ENCODE assay signal across 8 cellular contexts in the genomic region with DNA sequence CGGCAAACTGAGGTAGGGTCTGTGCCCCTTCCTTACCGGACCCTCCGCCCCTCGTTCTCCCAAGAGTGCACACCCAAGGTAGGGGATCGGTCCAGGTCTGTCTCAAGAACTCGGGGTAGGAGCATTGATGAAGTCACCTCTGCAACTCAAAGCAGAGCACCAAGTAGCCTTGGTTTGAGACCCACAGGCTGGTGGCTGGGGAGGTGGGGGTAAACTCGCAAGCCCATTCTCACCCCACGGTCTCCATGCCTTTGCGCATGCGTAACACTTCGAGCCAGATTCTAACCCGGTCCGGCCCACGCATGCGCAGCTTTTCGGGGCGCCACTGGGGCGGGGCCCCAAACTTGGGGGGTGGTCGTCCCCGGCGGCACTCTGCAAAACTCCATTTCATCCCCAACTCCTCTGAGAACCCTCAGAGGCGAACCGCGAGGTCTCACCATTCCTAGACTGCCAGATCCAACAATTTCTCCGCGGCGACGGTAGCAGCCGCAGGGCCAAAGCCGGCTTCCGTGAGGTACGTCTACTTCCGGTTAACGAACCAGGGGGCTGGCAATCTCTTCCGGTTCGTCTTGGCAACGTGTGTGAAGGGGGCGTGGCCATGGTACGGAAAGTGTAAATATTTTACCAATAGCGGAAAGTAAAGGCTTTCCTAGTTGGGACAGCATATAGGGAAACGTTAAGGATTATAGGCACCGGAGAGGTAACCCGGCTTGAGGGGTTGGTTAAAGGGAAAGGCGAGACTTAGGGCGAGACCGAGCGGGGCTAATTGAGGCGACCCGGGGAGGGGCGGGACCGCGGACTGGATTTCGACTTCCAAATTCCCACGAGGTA. TPM values are rescaled to one million over a fixed set of nuclear protein-coding genes. Genes with fewer than 3 reads are reported as not detected.
A peak's percentile ranks its signal among the peaks of the same experiment; 100 is the strongest.
DNase-seq lines count a peak whose midpoint lies in the region; ATAC-seq, FAIRE-seq and TF ChIP-seq lines count a peak whose summit lies in the region.

Gene MCRS1 (minus strand): TSS at position 532 of the 831 bp plus-strand sequence. CDS start 1,411 bp downstream, outside the sequence.

- peak within 1 kb of the TSS; percentile 87 to 100 (median 95) for H3K4me3 ChIP-seq in keratinocyte (ENCODE audit: control insufficient read depth in 2 of 3, extremely low read depth in 1 of 3, insufficient read depth in 2 of 3, low read depth in 1 of 3, low read length in 3 of 3)

- DNase-seq in AG08395 (ENCODE audit: low spot score) (peak; percentile 99), NCI-H446 (lab: John Stamatoyannopoulos, UW) (peak; percentile 83 to 92), cerebellar cortex (ENCODE audit: low spot score) (peak; percentile 93), keratinocyte (ENCODE audit: low read depth, low spot score) (peak; percentile 69)
- DNase-seq in stimulated activated CD4-positive, alpha-beta T cell treated with anti-CD3 and anti-CD28 coated beads, Interleukin-15, amount 100 ng/mL, for 1 hour (ENCODE audit: low read depth in 1 of 2, low spot score in 1 of 2) = peak; percentile 75 to 78

- H3K9me1 ChIP-seq in keratinocyte (ENCODE audit: control insufficient read depth, extremely low read depth, insufficient read depth, low read length) = no peaks in the 10 kb centered on the region

- H3K36me3 ChIP-seq in keratinocyte (ENCODE audit: control insufficient read depth in 2 of 2, extremely low read depth in 1 of 2, insufficient read depth in 2 of 2, low read length in 2 of 2) = peaks cover 6 to 19% of the 10 kb centered on the region in 2 experiments

- H3K9ac ChIP-seq in keratinocyte (ENCODE audit: control insufficient read depth, extremely low read depth, insufficient read depth, low read length) = peak within 1 kb of the TSS; percentile 98

- peak; percentile 91 for TF ChIP-seq POLR2A in GM18951 (IDR thresholded peaks at IDR 0.05; ENCODE audit: extremely low read depth, insufficient read depth, insufficient read length)

- peak; percentile 57 for FAIRE-seq in keratinocyte (lab: Jason Lieb, UNC)

- TF ChIP-seq CTCF in keratinocyte (optimal IDR thresholded peaks at IDR 0.05 in 1 of 3, IDR thresholded peaks at IDR 0.05 in 1 of 3, conservative IDR thresholded peaks at IDR 0.05 in 1 of 3; ENCODE audit: extremely low read depth in 1 of 3, insufficient read depth in 2 of 3, low read length in 3 of 3) = no peak

- peak within 1 kb of the TSS; percentile 99 for H3K4me2 ChIP-seq in keratinocyte (ENCODE audit: control insufficient read depth, extremely low read depth, insufficient read depth, low read depth, low read length)

- H4K20me1 ChIP-seq in keratinocyte (ENCODE audit: control insufficient read depth, extremely low read depth, insufficient read depth, low read length) = no peaks in the 10 kb centered on the region

- H3K9me3 ChIP-seq in keratinocyte (ENCODE audit: control insufficient read depth, low read depth, low read length) = no peaks in the 10 kb centered on the region

- in situ Hi-C loops in GM18951 (cut with MboI; ENCODE audit: low sequenced_read_pairs, unreplicated experiment) = no loop called here

- peak within 1 kb of the TSS; percentile 97 for H3K27ac ChIP-seq in keratinocyte (ENCODE audit: control insufficient read depth, insufficient read depth, low read length)

- peak; percentile 74 for ATAC-seq in HG03196 (IDR thresholded peaks at IDR 0.05; ENCODE audit: unreplicated experiment)
- peak; percentile 90 to 94 for ATAC-seq in activated CD4-positive, CD25-positive, alpha-beta regulatory T cell treated with anti-CD3 and anti-CD28 coated beads, Interleukin-2, amount 50 U/mL, for 24 hours

- H3K27me3 ChIP-seq in keratinocyte (ENCODE audit: control insufficient read depth, extremely low read depth, insufficient read depth, low read length) = no peaks in the 10 kb centered on the region

- H2AFZ ChIP-seq in keratinocyte (ENCODE audit: control insufficient read depth, low read length) = peak within 1 kb of the TSS; percentile 99

- H3K4me1 ChIP-seq in keratinocyte (ENCODE audit: control insufficient read depth, extremely low read depth, insufficient read depth, low read length) = peaks cover 10% of the 10 kb centered on the region

- dilution Hi-C loops in keratinocyte (cut with MboI; ENCODE audit: extremely low pct_ligation_motif_present, low sequenced_read_pairs) = no loop called here

- peaks cover 32% of the 10 kb centered on the region for H3K79me2 ChIP-seq in keratinocyte (ENCODE audit: control insufficient read depth, insufficient read depth, low read length)

RNA-seq across cellular contexts. Expression of gene MCRS1, which starts in this region (rescaled TPM):
- polyA plus RNA-seq in keratinocyte = 40.7 to 55.8 TPM (median 49.3 TPM) in 3 replicates
- 31.3 TPM for polyA plus RNA-seq in keratinocyte (2011; ENCODE audit: low read depth)
- polyA plus RNA-seq in keratinocyte (2011; cell fraction: cytosol; rRNA removed) = 30.4 and 51.8 TPM in 2 replicates
- 50.5 and 59.7 TPM in 2 replicates for polyA plus RNA-seq in keratinocyte (2011; cell fraction: nucleus; rRNA removed)
- polyA plus RNA-seq in keratinocyte (2012; ENCODE audit: low replicate concordance) = 26.4 and 47.7 TPM in 2 replicates
- polyA minus RNA-seq in keratinocyte = 51.0 to 95.2 TPM (median 52.9 TPM) in 3 replicates
- 49.9 TPM for polyA minus RNA-seq in keratinocyte (2011; cell fraction: cytosol; rRNA and poly(A)+ RNA removed)
- polyA minus RNA-seq in keratinocyte (2011; cell fraction: nucleus; rRNA and poly(A)+ RNA removed) = 15.7 and 16.5 TPM in 2 replicates

Comparison
In these comparisons a context has a peak if more than half of its experiments do, and no peak if none do; other contexts are left out.
1. Peak in every context shown above with its lines: DNase-seq, ATAC-seq, H3K4me3 ChIP-seq and H3K27ac ChIP-seq.